Comparison of ENCODE assay signal across 1 cellular context in the genomic region with DNA sequence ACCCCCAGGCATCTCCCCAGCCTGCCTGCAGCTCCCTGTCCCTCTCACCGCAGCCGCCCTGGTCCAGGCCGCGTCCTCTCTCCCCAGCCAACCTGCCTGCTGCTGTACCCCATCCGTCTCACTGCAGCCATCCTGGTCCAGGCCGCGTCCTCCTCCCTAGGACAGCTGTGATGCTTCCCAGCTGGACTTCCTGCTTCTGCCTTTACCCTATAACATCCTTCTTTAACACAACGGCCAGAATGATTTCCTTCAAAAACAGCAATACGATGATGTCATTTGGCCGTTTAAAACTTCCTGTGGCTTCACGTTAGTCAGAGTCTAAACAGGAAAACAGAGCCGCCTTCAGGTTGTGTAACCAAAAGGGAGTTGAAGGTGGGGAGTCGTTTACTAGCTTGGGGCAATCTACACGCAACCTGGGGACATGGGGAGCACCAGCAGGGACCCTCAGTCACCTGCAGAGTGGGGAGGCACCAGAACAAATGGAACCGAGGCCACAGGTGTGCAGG.
TF ChIP-seq lines count a peak whose summit lies in the region.

No MANE protein-coding gene starts in this region.

TF ChIP-seq in H1, 55 proteins besides CTCF, POLR2A, EP300 and RAD21:
- TF ChIP-seq EGR1 (IDR thresholded peaks at IDR 0.05; ENCODE audit: borderline replicate concordance, low read depth, low read length) (no peak), KDM5A (IDR thresholded peaks at IDR 0.05; ENCODE audit: low read length) (no peak), JUND (IDR thresholded peaks at IDR 0.05; ENCODE audit: low read length) (no peak), ZNF274 (IDR thresholded peaks at IDR 0.05; ENCODE audit: borderline replicate concordance, extremely low read depth, low read length) (no peak), TEAD4 (IDR thresholded peaks at IDR 0.05; ENCODE audit: low read depth, low read length) (no peak), RXRA (IDR thresholded peaks at IDR 0.05; ENCODE audit: insufficient read depth, low read depth, low read length) (no peak), GABPA (IDR thresholded peaks at IDR 0.05; ENCODE audit: borderline replicate concordance, insufficient read depth, low read length) (no peak), SP1 (IDR thresholded peaks at IDR 0.05; ENCODE audit: low read depth, low read length) (no peak), TAF1 (IDR thresholded peaks at IDR 0.05; ENCODE audit: low read depth, low read length) (no peak)
- TF ChIP-seq, protein P1, sequence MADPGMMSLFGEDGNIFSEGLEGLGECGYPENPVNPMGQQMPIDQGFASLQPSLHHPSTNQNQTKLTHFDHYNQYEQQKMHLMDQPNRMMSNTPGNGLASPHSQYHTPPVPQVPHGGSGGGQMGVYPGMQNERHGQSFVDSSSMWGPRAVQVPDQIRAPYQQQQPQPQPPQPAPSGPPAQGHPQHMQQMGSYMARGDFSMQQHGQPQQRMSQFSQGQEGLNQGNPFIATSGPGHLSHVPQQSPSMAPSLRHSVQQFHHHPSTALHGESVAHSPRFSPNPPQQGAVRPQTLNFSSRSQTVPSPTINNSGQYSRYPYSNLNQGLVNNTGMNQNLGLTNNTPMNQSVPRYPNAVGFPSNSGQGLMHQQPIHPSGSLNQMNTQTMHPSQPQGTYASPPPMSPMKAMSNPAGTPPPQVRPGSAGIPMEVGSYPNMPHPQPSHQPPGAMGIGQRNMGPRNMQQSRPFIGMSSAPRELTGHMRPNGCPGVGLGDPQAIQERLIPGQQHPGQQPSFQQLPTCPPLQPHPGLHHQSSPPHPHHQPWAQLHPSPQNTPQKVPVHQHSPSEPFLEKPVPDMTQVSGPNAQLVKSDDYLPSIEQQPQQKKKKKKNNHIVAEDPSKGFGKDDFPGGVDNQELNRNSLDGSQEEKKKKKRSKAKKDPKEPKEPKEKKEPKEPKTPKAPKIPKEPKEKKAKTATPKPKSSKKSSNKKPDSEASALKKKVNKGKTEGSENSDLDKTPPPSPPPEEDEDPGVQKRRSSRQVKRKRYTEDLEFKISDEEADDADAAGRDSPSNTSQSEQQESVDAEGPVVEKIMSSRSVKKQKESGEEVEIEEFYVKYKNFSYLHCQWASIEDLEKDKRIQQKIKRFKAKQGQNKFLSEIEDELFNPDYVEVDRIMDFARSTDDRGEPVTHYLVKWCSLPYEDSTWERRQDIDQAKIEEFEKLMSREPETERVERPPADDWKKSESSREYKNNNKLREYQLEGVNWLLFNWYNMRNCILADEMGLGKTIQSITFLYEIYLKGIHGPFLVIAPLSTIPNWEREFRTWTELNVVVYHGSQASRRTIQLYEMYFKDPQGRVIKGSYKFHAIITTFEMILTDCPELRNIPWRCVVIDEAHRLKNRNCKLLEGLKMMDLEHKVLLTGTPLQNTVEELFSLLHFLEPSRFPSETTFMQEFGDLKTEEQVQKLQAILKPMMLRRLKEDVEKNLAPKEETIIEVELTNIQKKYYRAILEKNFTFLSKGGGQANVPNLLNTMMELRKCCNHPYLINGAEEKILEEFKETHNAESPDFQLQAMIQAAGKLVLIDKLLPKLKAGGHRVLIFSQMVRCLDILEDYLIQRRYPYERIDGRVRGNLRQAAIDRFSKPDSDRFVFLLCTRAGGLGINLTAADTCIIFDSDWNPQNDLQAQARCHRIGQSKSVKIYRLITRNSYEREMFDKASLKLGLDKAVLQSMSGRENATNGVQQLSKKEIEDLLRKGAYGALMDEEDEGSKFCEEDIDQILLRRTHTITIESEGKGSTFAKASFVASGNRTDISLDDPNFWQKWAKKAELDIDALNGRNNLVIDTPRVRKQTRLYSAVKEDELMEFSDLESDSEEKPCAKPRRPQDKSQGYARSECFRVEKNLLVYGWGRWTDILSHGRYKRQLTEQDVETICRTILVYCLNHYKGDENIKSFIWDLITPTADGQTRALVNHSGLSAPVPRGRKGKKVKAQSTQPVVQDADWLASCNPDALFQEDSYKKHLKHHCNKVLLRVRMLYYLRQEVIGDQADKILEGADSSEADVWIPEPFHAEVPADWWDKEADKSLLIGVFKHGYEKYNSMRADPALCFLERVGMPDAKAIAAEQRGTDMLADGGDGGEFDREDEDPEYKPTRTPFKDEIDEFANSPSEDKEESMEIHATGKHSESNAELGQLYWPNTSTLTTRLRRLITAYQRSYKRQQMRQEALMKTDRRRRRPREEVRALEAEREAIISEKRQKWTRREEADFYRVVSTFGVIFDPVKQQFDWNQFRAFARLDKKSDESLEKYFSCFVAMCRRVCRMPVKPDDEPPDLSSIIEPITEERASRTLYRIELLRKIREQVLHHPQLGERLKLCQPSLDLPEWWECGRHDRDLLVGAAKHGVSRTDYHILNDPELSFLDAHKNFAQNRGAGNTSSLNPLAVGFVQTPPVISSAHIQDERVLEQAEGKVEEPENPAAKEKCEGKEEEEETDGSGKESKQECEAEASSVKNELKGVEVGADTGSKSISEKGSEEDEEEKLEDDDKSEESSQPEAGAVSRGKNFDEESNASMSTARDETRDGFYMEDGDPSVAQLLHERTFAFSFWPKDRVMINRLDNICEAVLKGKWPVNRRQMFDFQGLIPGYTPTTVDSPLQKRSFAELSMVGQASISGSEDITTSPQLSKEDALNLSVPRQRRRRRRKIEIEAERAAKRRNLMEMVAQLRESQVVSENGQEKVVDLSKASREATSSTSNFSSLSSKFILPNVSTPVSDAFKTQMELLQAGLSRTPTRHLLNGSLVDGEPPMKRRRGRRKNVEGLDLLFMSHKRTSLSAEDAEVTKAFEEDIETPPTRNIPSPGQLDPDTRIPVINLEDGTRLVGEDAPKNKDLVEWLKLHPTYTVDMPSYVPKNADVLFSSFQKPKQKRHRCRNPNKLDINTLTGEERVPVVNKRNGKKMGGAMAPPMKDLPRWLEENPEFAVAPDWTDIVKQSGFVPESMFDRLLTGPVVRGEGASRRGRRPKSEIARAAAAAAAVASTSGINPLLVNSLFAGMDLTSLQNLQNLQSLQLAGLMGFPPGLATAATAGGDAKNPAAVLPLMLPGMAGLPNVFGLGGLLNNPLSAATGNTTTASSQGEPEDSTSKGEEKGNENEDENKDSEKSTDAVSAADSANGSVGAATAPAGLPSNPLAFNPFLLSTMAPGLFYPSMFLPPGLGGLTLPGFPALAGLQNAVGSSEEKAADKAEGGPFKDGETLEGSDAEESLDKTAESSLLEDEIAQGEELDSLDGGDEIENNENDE (IDR thresholded peaks at IDR 0.05; ENCODE audit: insufficient replicate concordance, low read length), result no peak
- TF ChIP-seq, protein P2, sequence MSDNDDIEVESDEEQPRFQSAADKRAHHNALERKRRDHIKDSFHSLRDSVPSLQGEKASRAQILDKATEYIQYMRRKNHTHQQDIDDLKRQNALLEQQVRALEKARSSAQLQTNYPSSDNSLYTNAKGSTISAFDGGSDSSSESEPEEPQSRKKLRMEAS (IDR thresholded peaks at IDR 0.05), result no peak
